21 cellular contexts compared by ENCODE assay signal in genomic region chr11:69466039-69466438, GRCh38. TPM values are rescaled to one million over a fixed set of nuclear protein-coding genes. Genes with fewer than 3 reads are reported as not detected.
"Had no signal": no experiment of that assay in that cellular context is flagged by ENCODE, and none has a peak within 500 bp of the region (broad histone marks: within the 10 kb centered on the region; RNA-seq: fewer than 3 reads in every experiment).

No MANE protein-coding gene starts in this region.

- DNase-seq: activated CD4-positive, alpha-beta T cell treated with anti-CD3 and anti-CD28 coated beads for 36 hours; activated CD4-positive, alpha-beta T cell treated with anti-CD3 and anti-CD28 coated beads, Interleukin-2, amount 50 U/mL, for 48 hours; activated gamma-delta T cell treated with Interleukin-2 at 50 U/mL for 16 hours; kidney glomerular epithelial cell; mesenchymal stem cell; stimulated activated CD4-positive, alpha-beta T cell treated with anti-CD3 and anti-CD28 coated beads, Interleukin-15, amount 100 ng/mL, for 24 hours; stimulated activated CD4-positive, alpha-beta T cell treated with anti-CD3 and anti-CD28 coated beads, Interleukin-2, amount 100 ng/mL, for 48 hours; stimulated activated naive CD8-positive, alpha-beta T cell treated with anti-CD3 and anti-CD28 coated beads, Interleukin-15, amount 100 ng/mL, for 72 hours; trophoblast cell had no signal

- H3K36me3 ChIP-seq: cardiac muscle cell, suprapubic skin, vagina had no signal

- ATAC-seq: activated CD4-positive, alpha-beta T cell treated with anti-CD3 and anti-CD28 coated beads for 36 hours; natural killer cell treated with Interleukin-12 subunit alpha and Interleukin-12 subunit beta and Interleukin-15 and Interleukin-18, amount 100 ng/mL, for 72 hours; stimulated activated naive CD8-positive, alpha-beta T cell treated with anti-CD3 and anti-CD28 coated beads, Interleukin-15, amount 100 ng/mL, for 72 hours had no signal

- H3K4me3 ChIP-seq: cardiac muscle cell, suprapubic skin, vagina had no signal

- H3K27ac ChIP-seq: cardiac muscle cell, epithelial cell of prostate, suprapubic skin, vagina had no signal

- H3K27ac Mint-ChIP-seq: activated CD4-positive, alpha-beta T cell treated with anti-CD3 and anti-CD28 coated beads for 36 hours; activated naive CD8-positive, alpha-beta T cell; activated T-helper 1 cell treated with anti-CD3 and anti-CD28 coated beads, Interleukin-12 subunit alpha, Interleukin-12 subunit beta, Interleukin-2, Interleukin-4 antibody, amounts not matched to agents 30 ng/mL and 10 ng/mL and 1 ng/mL, durations not matched to agents 14 hours and 24 hours and 36 hours; natural killer cell treated with Interleukin-12 subunit alpha and Interleukin-12 subunit beta and Interleukin-15 and Interleukin-18, amount 100 ng/mL, for 72 hours had no signal

- H3K9me3 ChIP-seq: suprapubic skin had no signal

- H3K36me3 Mint-ChIP-seq: natural killer cell treated with Interleukin-12 subunit alpha and Interleukin-12 subunit beta and Interleukin-15 and Interleukin-18, amount 100 ng/mL, for 72 hours had no signal

- FAIRE-seq: frontal cortex had no signal

- H3K4me1 Mint-ChIP-seq: activated CD4-positive, alpha-beta T cell treated with anti-CD3 and anti-CD28 coated beads for 36 hours had no signal

- H3K4me3 Mint-ChIP-seq: activated CD4-positive, alpha-beta T cell treated with anti-CD3 and anti-CD28 coated beads for 36 hours; activated naive CD8-positive, alpha-beta T cell; activated T-helper 1 cell treated with anti-CD3 and anti-CD28 coated beads, Interleukin-12 subunit alpha, Interleukin-12 subunit beta, Interleukin-2, Interleukin-4 antibody, amounts not matched to agents 30 ng/mL and 10 ng/mL and 1 ng/mL, durations not matched to agents 14 hours and 24 hours and 36 hours; natural killer cell treated with Interleukin-12 subunit alpha and Interleukin-12 subunit beta and Interleukin-15 and Interleukin-18, amount 100 ng/mL, for 72 hours; stimulated activated naive CD8-positive, alpha-beta T cell treated with anti-CD3 and anti-CD28 coated beads, Interleukin-15, amount 100 ng/mL, for 72 hours had no signal

- H3K27me3 ChIP-seq: cardiac muscle cell, suprapubic skin, vagina had no signal

- H3K9me3 Mint-ChIP-seq: natural killer cell treated with Interleukin-12 subunit alpha and Interleukin-12 subunit beta and Interleukin-15 and Interleukin-18, amount 100 ng/mL, for 72 hours had no signal

RNA-seq across cellular contexts. Expression of gene LINC01488, which starts 15.4 kb away (rescaled TPM):
- total RNA-seq: activated CD4-positive, alpha-beta T cell treated with anti-CD3 and anti-CD28 coated beads for 36 hours; activated T-helper 1 cell treated with anti-CD3 and anti-CD28 coated beads, Interleukin-12 subunit alpha, Interleukin-12 subunit beta, Interleukin-2, Interleukin-4 antibody, amounts not matched to agents 30 ng/mL and 10 ng/mL and 1 ng/mL, durations not matched to agents 14 hours and 24 hours and 36 hours; frontal cortex; lower leg skin; natural killer cell treated with Interleukin-12 subunit alpha and Interleukin-12 subunit beta and Interleukin-15 and Interleukin-18, amount 100 ng/mL, for 72 hours; renal cortical epithelial cell; skeletal muscle tissue; suprapubic skin; T-helper 2 cell treated with Interferon-gamma antibody and Interleukin-4, amounts not matched to agents 100 ng/mL and 5 ng/mL, for 36 hours; vagina had no signal
